ENCODE assay signal across 1 cellular context in the genomic region with DNA sequence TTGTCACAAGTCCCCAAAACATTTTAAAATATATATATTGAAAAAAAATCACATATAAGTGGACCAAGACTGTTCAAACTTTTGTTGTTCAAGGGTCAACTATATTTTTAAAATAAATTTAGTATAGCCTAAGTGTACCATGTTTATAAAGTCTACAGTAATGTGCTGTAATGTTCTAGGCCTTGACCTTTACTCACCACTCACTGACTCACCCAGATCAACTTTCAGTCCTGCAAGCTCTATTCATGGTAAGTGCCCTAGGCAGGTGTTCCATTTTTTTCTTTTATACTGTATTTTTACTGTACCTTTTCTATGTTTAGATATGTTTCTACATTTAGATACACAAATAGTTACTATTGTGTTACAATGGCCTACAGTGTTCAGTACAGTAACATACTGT.
TF ChIP-seq lines count a peak whose summit lies in the region.

No MANE protein-coding gene starts in this region.

TF ChIP-seq in HCT116, 20 proteins besides CTCF, POLR2A, EP300 and RAD21:
- peak; percentile 28; the same call in 1 of the 2 replicates for TF ChIP-seq FOSL1 (IDR thresholded peaks at IDR 0.05; ENCODE audit: low read depth)
- TF ChIP-seq, protein P1, sequence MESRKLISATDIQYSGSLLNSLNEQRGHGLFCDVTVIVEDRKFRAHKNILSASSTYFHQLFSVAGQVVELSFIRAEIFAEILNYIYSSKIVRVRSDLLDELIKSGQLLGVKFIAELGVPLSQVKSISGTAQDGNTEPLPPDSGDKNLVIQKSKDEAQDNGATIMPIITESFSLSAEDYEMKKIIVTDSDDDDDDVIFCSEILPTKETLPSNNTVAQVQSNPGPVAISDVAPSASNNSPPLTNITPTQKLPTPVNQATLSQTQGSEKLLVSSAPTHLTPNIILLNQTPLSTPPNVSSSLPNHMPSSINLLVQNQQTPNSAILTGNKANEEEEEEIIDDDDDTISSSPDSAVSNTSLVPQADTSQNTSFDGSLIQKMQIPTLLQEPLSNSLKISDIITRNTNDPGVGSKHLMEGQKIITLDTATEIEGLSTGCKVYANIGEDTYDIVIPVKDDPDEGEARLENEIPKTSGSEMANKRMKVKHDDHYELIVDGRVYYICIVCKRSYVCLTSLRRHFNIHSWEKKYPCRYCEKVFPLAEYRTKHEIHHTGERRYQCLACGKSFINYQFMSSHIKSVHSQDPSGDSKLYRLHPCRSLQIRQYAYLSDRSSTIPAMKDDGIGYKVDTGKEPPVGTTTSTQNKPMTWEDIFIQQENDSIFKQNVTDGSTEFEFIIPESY (IDR thresholded peaks at IDR 0.05; ENCODE audit: extremely low read depth, insufficient replicate concordance, low read length) = no peak
- no peak for TF ChIP-seq ELF1 (IDR thresholded peaks at IDR 0.05; ENCODE audit: borderline replicate concordance, low read depth)
- TF ChIP-seq CBX3 (IDR thresholded peaks at IDR 0.05; ENCODE audit: low read depth) = 0 out of 2 replicates have a peak, but pooled peaks have one; percentile 39
- TF ChIP-seq ZNF274 (IDR thresholded peaks at IDR 0.05; ENCODE audit: low read depth, low read length) = no peak
- TF ChIP-seq, protein P2, sequence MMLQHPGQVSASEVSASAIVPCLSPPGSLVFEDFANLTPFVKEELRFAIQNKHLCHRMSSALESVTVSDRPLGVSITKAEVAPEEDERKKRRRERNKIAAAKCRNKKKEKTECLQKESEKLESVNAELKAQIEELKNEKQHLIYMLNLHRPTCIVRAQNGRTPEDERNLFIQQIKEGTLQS (IDR thresholded peaks at IDR 0.05) = no peak
- TF ChIP-seq SP1 (IDR thresholded peaks at IDR 0.05; ENCODE audit: low read depth) = no peak
